ENCODE assay signal across 8 cellular contexts in genomic region chr3:45656575-45657363, GRCh38. TPM values are rescaled to one million over a fixed set of nuclear protein-coding genes. Genes with fewer than 3 reads are reported as not detected.
DNase-seq lines count a peak whose midpoint lies in the region; ATAC-seq and TF ChIP-seq lines count a peak whose summit lies in the region.

No MANE protein-coding gene starts in this region.

- no peak overlapping the region for H2AFZ ChIP-seq in Loucy (ENCODE audit: low read length)

- peaks cover 3 to 4% of the 10 kb centered on the region in 2 donors for H3K36me3 Mint-ChIP-seq in CD4-positive, alpha-beta memory T cell

- no peak overlapping the region for H3K27ac ChIP-seq in CD4-positive, alpha-beta memory T cell (ENCODE audit: low read depth, low read length)
- H3K27ac ChIP-seq in RWPE1 (peak overlapping the region; percentile 53), testis (no peak overlapping the region)

- TF ChIP-seq POLR2A in testis (IDR thresholded peaks at IDR 0.05): no peak

- POLR2A ChIA-PET in CD4-positive, alpha-beta memory T cell (lab: Charles Lee; ENCODE audit: partially characterized antibody): interaction anchor here (1.0 to 1.5 kb wide), 7 partner anchors 20 to 145 kb away, joined by 3 to 4 read pairs (median 3); partner anchors contain the start of gene LIMD1
- POLR2A ChIA-PET in RWPE1 (lab: Yijun Ruan, JAX; ENCODE audit: low non-redundant PET): no interaction called here

- peak; percentile 95 for TF ChIP-seq CTCF in Loucy (conservative IDR thresholded peaks at IDR 0.05; ENCODE audit: low read length)
- TF ChIP-seq CTCF in RWPE1 (conservative IDR thresholded peaks at IDR 0.05; ENCODE audit: low read depth): peak; percentile 89
- peak; percentile 86 for TF ChIP-seq CTCF in foreskin fibroblast (IDR thresholded peaks at IDR 0.05; ENCODE audit: low read depth, low read length)
- TF ChIP-seq CTCF in testis (IDR thresholded peaks at IDR 0.05): peak; percentile 90 to 91 (median 91)

- H3K9me3 Mint-ChIP-seq in CD4-positive, alpha-beta memory T cell: peaks cover 0 to 2% (median 0%) of the 10 kb centered on the region in 8 donors

- no peak overlapping the region for H3K4me3 Mint-ChIP-seq in CD4-positive, alpha-beta memory T cell

- no peak overlapping the region for H3K9ac ChIP-seq in Loucy (ENCODE audit: low read depth, low read length, poor library complexity, severe bottlenecking)

- H3K4me1 ChIP-seq in CD4-positive, alpha-beta memory T cell (ENCODE audit: insufficient read depth, low read length): peaks cover 6% of the 10 kb centered on the region
- H3K4me1 ChIP-seq in Loucy (ENCODE audit: insufficient read depth, low read length, poor library complexity, severe bottlenecking): peaks cover 13% of the 10 kb centered on the region
- peaks cover 2% of the 10 kb centered on the region for H3K4me1 ChIP-seq in testis

- no peaks in the 10 kb centered on the region for H3K36me3 ChIP-seq in CD4-positive, alpha-beta memory T cell (ENCODE audit: insufficient read depth, low read length)
- H3K36me3 ChIP-seq in Loucy (ENCODE audit: insufficient read depth, low read length) (peaks cover 27% of the 10 kb centered on the region), testis (ENCODE audit: low read depth, missing control alignments) (no peaks in the 10 kb centered on the region)

- H4K20me1 ChIP-seq in Loucy (ENCODE audit: insufficient read depth, low read length, poor library complexity, severe bottlenecking): no peaks in the 10 kb centered on the region

- no peaks in the 10 kb centered on the region for H3K9me3 ChIP-seq in CD4-positive, alpha-beta memory T cell (ENCODE audit: control insufficient read depth in 1 of 2, low read length in 2 of 2)
- H3K9me3 ChIP-seq in Loucy (ENCODE audit: insufficient read depth, low read depth, low read length): no peaks in the 10 kb centered on the region
- H3K9me3 ChIP-seq in testis: no peaks in the 10 kb centered on the region

- no peaks in the 10 kb centered on the region for H3F3A ChIP-seq in Loucy (ENCODE audit: low read depth)

- intact Hi-C loops in CD4-positive, alpha-beta memory T cell (cut with micrococcal nuclease): loop anchor here (1.0 to 5.0 kb wide), 4 partner anchors 63 to 619 kb away; no protein-coding TSS in a partner anchor
- intact Hi-C loops in testis (cut with DNase I; ENCODE audit: low total_unique reads): loop anchor here (5.0 kb wide), 2 partner anchors 64 to 144 kb away; partner anchors contain the start of gene LIMD1

- H3K4me2 ChIP-seq in Loucy (ENCODE audit: low read depth, low read length, poor library complexity, severe bottlenecking): no peak overlapping the region

- peaks cover 59% of the 10 kb centered on the region for H3K79me2 ChIP-seq in Loucy (ENCODE audit: insufficient read depth, low read length)

- peak; percentile 78 to 87 (median 80) for DNase-seq in CD4-positive, alpha-beta memory T cell
- DNase-seq in RWPE1 (ENCODE audit: low spot score) (peak; percentile 85), foreskin fibroblast (peak; percentile 92 to 97), occipital lobe (lab: John Stamatoyannopoulos, UW) (peak; percentile 83), testis (peak; percentile 94)
- peak; percentile 70 to 73 for DNase-seq in activated T-helper 1 cell treated with anti-CD3 and anti-CD28 coated beads, Interleukin-2, amount 50 U/mL, for 16 hours (ENCODE audit: low read depth in 1 of 2, low spot score in 1 of 2)

- H3K27me3 Mint-ChIP-seq in CD4-positive, alpha-beta memory T cell: no peaks in the 10 kb centered on the region

- H3K4me3 ChIP-seq in CD4-positive, alpha-beta memory T cell (ENCODE audit: low read length in 2 of 2): no peak overlapping the region
- H3K4me3 ChIP-seq in Loucy (ENCODE audit: low read length, poor library complexity, severe bottlenecking) (no peak overlapping the region), foreskin fibroblast (ENCODE audit: low read depth in 1 of 2, low read length in 2 of 2) (no peak overlapping the region), testis (no peak overlapping the region)

- peak overlapping the region in 2 of 7 donors; percentile 23 to 61 for H3K27ac Mint-ChIP-seq in CD4-positive, alpha-beta memory T cell

- ATAC-seq in GM21367 (IDR thresholded peaks at IDR 0.05; ENCODE audit: unreplicated experiment): peak; percentile 41

- CTCF ChIA-PET in CD4-positive, alpha-beta memory T cell (lab: Charles Lee; ENCODE audit: partially characterized antibody): interaction anchor here (0.7 to 15.4 kb wide), 42 partner anchors 10 to 622 kb away, joined by 3 to 471 read pairs (median 4); partner anchors contain the start of genes LIMD1 and SACM1L
- CTCF ChIA-PET in RWPE1 (lab: Yijun Ruan, JAX): interaction anchor here (0.6 to 1.5 kb wide), 7 partner anchors 11 to 1071 kb away, joined by 3 to 10 read pairs (median 3); no protein-coding TSS in a partner anchor

- H3K9me2 ChIP-seq in Loucy (replicated peaks; ENCODE audit: low read depth, low read length): no peaks in the 10 kb centered on the region

- H3K4me1 Mint-ChIP-seq in CD4-positive, alpha-beta memory T cell: peaks cover 13 to 23% (median 16%) of the 10 kb centered on the region in 4 donors

- no peaks in the 10 kb centered on the region for H3K27me3 ChIP-seq in CD4-positive, alpha-beta memory T cell (ENCODE audit: insufficient read depth, low read length)
- H3K27me3 ChIP-seq in Loucy (ENCODE audit: insufficient read depth, low read length, poor library complexity, severe bottlenecking): no peaks in the 10 kb centered on the region
- no peaks in the 10 kb centered on the region for H3K27me3 ChIP-seq in testis

- 69 to 70% methylated on average over 14 of the region's 14 CpGs for WGBS in testis, 2 donors

RNA-seq across cellular contexts. Expression of gene SACM1L, which starts 32.4 kb away (rescaled TPM):
- 100 to 1,000 TPM in 1 of 2 experiments, 10 to 100 TPM in 1; 95.7 to 104 TPM for total RNA-seq in CD4-positive, alpha-beta memory T cell
- 10 to 100 TPM; 27.6 to 39.1 TPM for polyA plus RNA-seq in CD4-positive, alpha-beta memory T cell
- total RNA-seq in occipital lobe (50.7 TPM), testis (10 to 100 TPM; 48.3 to 60.1 TPM)
- polyA plus RNA-seq in testis (ENCODE audit: insufficient read depth, low read depth, low replicate concordance): 25.9 TPM
